In genomic region chr12:121222847-121223246, GRCh38 we compare ENCODE assay signal across 1 cellular context.
TF ChIP-seq lines count a peak whose summit lies in the region.

No MANE protein-coding gene starts in this region.

TF ChIP-seq in GM12878, 131 proteins besides CTCF, POLR2A, EP300 and RAD21:
- TF ChIP-seq, protein P1, sequence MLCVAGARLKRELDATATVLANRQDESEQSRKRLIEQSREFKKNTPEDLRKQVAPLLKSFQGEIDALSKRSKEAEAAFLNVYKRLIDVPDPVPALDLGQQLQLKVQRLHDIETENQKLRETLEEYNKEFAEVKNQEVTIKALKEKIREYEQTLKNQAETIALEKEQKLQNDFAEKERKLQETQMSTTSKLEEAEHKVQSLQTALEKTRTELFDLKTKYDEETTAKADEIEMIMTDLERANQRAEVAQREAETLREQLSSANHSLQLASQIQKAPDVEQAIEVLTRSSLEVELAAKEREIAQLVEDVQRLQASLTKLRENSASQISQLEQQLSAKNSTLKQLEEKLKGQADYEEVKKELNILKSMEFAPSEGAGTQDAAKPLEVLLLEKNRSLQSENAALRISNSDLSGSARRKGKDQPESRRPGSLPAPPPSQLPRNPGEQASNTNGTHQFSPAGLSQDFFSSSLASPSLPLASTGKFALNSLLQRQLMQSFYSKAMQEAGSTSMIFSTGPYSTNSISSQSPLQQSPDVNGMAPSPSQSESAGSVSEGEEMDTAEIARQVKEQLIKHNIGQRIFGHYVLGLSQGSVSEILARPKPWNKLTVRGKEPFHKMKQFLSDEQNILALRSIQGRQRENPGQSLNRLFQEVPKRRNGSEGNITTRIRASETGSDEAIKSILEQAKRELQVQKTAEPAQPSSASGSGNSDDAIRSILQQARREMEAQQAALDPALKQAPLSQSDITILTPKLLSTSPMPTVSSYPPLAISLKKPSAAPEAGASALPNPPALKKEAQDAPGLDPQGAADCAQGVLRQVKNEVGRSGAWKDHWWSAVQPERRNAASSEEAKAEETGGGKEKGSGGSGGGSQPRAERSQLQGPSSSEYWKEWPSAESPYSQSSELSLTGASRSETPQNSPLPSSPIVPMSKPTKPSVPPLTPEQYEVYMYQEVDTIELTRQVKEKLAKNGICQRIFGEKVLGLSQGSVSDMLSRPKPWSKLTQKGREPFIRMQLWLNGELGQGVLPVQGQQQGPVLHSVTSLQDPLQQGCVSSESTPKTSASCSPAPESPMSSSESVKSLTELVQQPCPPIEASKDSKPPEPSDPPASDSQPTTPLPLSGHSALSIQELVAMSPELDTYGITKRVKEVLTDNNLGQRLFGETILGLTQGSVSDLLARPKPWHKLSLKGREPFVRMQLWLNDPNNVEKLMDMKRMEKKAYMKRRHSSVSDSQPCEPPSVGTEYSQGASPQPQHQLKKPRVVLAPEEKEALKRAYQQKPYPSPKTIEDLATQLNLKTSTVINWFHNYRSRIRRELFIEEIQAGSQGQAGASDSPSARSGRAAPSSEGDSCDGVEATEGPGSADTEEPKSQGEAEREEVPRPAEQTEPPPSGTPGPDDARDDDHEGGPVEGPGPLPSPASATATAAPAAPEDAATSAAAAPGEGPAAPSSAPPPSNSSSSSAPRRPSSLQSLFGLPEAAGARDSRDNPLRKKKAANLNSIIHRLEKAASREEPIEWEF (IDR thresholded peaks at IDR 0.05; ENCODE audit: insufficient replicate concordance, low read depth, low read length): no peak
- no peak for TF ChIP-seq BHLHE40 (IDR thresholded peaks at IDR 0.05; ENCODE audit: borderline replicate concordance in 1 of 2, low read depth in 2 of 2, low read length in 1 of 2)
- TF ChIP-seq SREBF2 (IDR thresholded peaks at IDR 0.05; ENCODE audit: low read length): no peak
- TF ChIP-seq SKIL (IDR thresholded peaks at IDR 0.05; ENCODE audit: low read depth, poor library complexity, severe bottlenecking): no peak
- TF ChIP-seq RUNX3 (IDR thresholded peaks at IDR 0.05; ENCODE audit: low read length): no peak
- TF ChIP-seq RB1 (IDR thresholded peaks at IDR 0.05; ENCODE audit: borderline replicate concordance): no peak
- no peak for TF ChIP-seq ESRRA (IDR thresholded peaks at IDR 0.05; ENCODE audit: low read length)
- no peak for TF ChIP-seq CREM (IDR thresholded peaks at IDR 0.05; ENCODE audit: low read depth)
